ENCODE assay signal across 12 cellular contexts in genomic region chr4:168562021-168562691, GRCh38.
DNase-seq lines count a peak whose midpoint lies in the region; ATAC-seq, FAIRE-seq and TF ChIP-seq lines count a peak whose summit lies in the region.
"Had no signal": no experiment of that assay in that cellular context is flagged by ENCODE, and none has a peak within 500 bp of the region (broad histone marks: within the 10 kb centered on the region; RNA-seq: fewer than 3 reads in every experiment).

No MANE protein-coding gene starts in this region.

- no peak for ATAC-seq in HG02884 (IDR thresholded peaks at IDR 0.05; ENCODE audit: unreplicated experiment)
- ATAC-seq: upper lobe of right lung had no signal

- no peak for TF ChIP-seq CTCF in astrocyte of the spinal cord (IDR thresholded peaks at IDR 0.05; ENCODE audit: low read depth, low read length)

- peak; percentile 49 for DNase-seq in A172 (ENCODE audit: low spot score)
- DNase-seq in HTR-8/SVneo (ENCODE audit: insufficient read length, low spot score): no peak
- DNase-seq in astrocyte of the spinal cord (ENCODE audit: low read depth, low spot score): peak; percentile 68
- DNase-seq in lung microvascular endothelial cell (ENCODE audit: low read depth in 2 of 2): peak; percentile 31 to 57
- DNase-seq in frontal cortex (ENCODE audit: low spot score in 2 of 2): no peak
- no peak for DNase-seq in HuH-7 (ENCODE audit: low spot score)
- no peak for DNase-seq in cerebellum (ENCODE audit: low spot score)
- DNase-seq: activated gamma-delta T cell treated with Interleukin-2 at 50 U/mL for 16 hours; NCI-H2029 treated with DMSO at 0.1 percent for 48 hours; stimulated activated CD4-positive, alpha-beta T cell treated with anti-CD3 and anti-CD28 coated beads, Interleukin-12 subunit alpha, Interleukin-12 subunit beta, amount 100 ng/mL, for 4 hours; upper lobe of right lung had no signal

- in situ Hi-C loops in astrocyte of the spinal cord (cut with HindIII; ENCODE audit: low sequenced_read_pairs): no loop called here

- H3K4me3 ChIP-seq in astrocyte of the spinal cord (ENCODE audit: low read depth, low read length): no peak overlapping the region
- H3K4me3 ChIP-seq: upper lobe of right lung had no signal

- FAIRE-seq in HTR-8/SVneo (lab: Jason Lieb, UNC) (peak; percentile 28), frontal cortex (lab: Jason Lieb, UNC) (no peak)

Comparison
In these comparisons a context has a peak if more than half of its experiments do, and no peak if none do; other contexts are left out.
1. DNase-seq: peak in A172 (single experiment), astrocyte of the spinal cord (single experiment) and lung microvascular endothelial cell (2 of 2); none in HTR-8/SVneo (single experiment), frontal cortex (0 of 2), HuH-7 (single experiment) and cerebellum (single experiment).